In genomic region chr11:118241191-118242098, GRCh38 we compare ENCODE assay signal across 1 cellular context.
A peak's percentile ranks its signal among the peaks of the same experiment; 100 is the strongest.
TF ChIP-seq lines count a peak whose summit lies in the region.

No MANE protein-coding gene starts in this region.

TF ChIP-seq in K562, 482 proteins besides CTCF, POLR2A, EP300 and RAD21 (continued from another document):
- TF ChIP-seq, protein P1, sequence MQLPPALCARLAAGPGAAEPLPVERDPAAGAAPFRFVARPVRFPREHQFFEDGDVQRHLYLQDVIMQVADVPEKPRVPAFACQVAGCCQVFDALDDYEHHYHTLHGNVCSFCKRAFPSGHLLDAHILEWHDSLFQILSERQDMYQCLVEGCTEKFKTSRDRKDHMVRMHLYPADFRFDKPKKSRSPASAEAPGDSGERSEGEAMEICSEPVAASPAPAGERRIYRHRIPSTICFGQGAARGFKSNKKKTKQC (CRISPR knock-in tag; IDR thresholded peaks at IDR 0.05), result no peak
- TF ChIP-seq TBL1XR1 (IDR thresholded peaks at IDR 0.05; ENCODE audit: low read length in 2 of 2) (peak in 1 of 2 experiments; percentile 95; a peak in 2 of 4 replicates), ZSCAN32 (CRISPR knock-in tag; IDR thresholded peaks at IDR 0.05) (no peak), TAF9B (IDR thresholded peaks at IDR 0.05; ENCODE audit: partially characterized antibody) (no peak), MYC (IDR thresholded peaks at IDR 0.05; ENCODE audit: low read depth, low read length) (peak; percentile 63), MYC (CRISPR knock-in tag; IDR thresholded peaks at IDR 0.05; ENCODE audit: borderline replicate concordance, low read depth) (no peak), HMG20A (CRISPR knock-in tag; conservative IDR thresholded peaks at IDR 0.05) (0 out of 2 replicates have a peak, but pooled peaks have one; percentile 23), GTF2F1 (IDR thresholded peaks at IDR 0.05; ENCODE audit: low read depth, low read length) (no peak), RCOR1 (IDR thresholded peaks at IDR 0.05; ENCODE audit: borderline replicate concordance in 1 of 2, low read depth in 2 of 2, low read length in 2 of 2) (peak; percentile 97 to 100), MAFG (tag; conservative IDR thresholded peaks at IDR 0.05) (peak; percentile 17; the same call in 1 of the 2 replicates), ZKSCAN3 (CRISPR knock-in tag; IDR thresholded peaks at IDR 0.05) (no peak), FUS (optimal IDR thresholded peaks at IDR 0.05; ENCODE audit: low read depth, low read length) (no peak), ATF7 (IDR thresholded peaks at IDR 0.05) (peak; percentile 83; the same call in 1 of the 2 replicates), MNT (conservative IDR thresholded peaks at IDR 0.05) (peak; percentile 36 to 67; a peak in 2 of 4 replicates), ZNF134 (CRISPR knock-in tag; conservative IDR thresholded peaks at IDR 0.05) (no peak), ZNF143 (CRISPR knock-in tag; IDR thresholded peaks at IDR 0.05) (no peak), POLR2H (tag; IDR thresholded peaks at IDR 0.05; ENCODE audit: low read depth) (peak; percentile 47; the same call in 1 of the 2 replicates), DPF2 (IDR thresholded peaks at IDR 0.05) (peak; percentile 97), MED1 (CRISPR knock-in tag; IDR thresholded peaks at IDR 0.05; ENCODE audit: borderline replicate concordance) (no peak), HDAC6 (IDR thresholded peaks at IDR 0.05; ENCODE audit: low read depth, low read length) (no peak), NR2C2 (CRISPR knock-in tag; IDR thresholded peaks at IDR 0.05) (no peak), NR2C2 (tag; IDR thresholded peaks at IDR 0.05) (peak; percentile 78), MCM3 (IDR thresholded peaks at IDR 0.05) (no peak), MBD2 (IDR thresholded peaks at IDR 0.05; ENCODE audit: borderline replicate concordance, low read depth) (peak; percentile 63; the same call in 1 of the 2 replicates), BRD4 (IDR thresholded peaks at IDR 0.05) (0 out of 2 replicates have a peak, but pooled peaks have one; percentile 51), USF2 (CRISPR knock-in tag; IDR thresholded peaks at IDR 0.05) (no peak), ZC3H8 (IDR thresholded peaks at IDR 0.05) (no peak), CCAR2 (IDR thresholded peaks at IDR 0.05; ENCODE audit: low read depth, low read length) (no peak), PRPF4 (IDR thresholded peaks at IDR 0.05; ENCODE audit: insufficient read depth, low read depth, low read length, poor library complexity, severe bottlenecking) (no peak), GABPB1 (CRISPR knock-in tag; IDR thresholded peaks at IDR 0.05) (no peak), TEAD4 (IDR thresholded peaks at IDR 0.05; ENCODE audit: low read length) (peak; percentile 97), TEAD4 (CRISPR knock-in tag; IDR thresholded peaks at IDR 0.05; ENCODE audit: borderline replicate concordance) (no peak), NFRKB (IDR thresholded peaks at IDR 0.05; ENCODE audit: low read depth) (0 out of 2 replicates have a peak, but pooled peaks have one; percentile 14), HMGXB4 (CRISPR knock-in tag; IDR thresholded peaks at IDR 0.05) (no peak), PHB2 (IDR thresholded peaks at IDR 0.05; ENCODE audit: low read depth) (peak; percentile 82), FOXP1 (CRISPR knock-in tag; IDR thresholded peaks at IDR 0.05) (0 out of 2 replicates have a peak, but pooled peaks have one; percentile 35), TCF7 (IDR thresholded peaks at IDR 0.05; ENCODE audit: borderline replicate concordance) (peak; percentile 98), POLR3A (IDR thresholded peaks at IDR 0.05; ENCODE audit: borderline replicate concordance, extremely low read depth, insufficient read depth, insufficient read length) (no peak), THRA (IDR thresholded peaks at IDR 0.05) (no peak), FOS (IDR thresholded peaks at IDR 0.05; ENCODE audit: extremely low read depth, insufficient read length) (peak; percentile 60), MYBL2 (IDR thresholded peaks at IDR 0.05; ENCODE audit: low read depth) (no peak), MYBL2 (CRISPR knock-in tag; IDR thresholded peaks at IDR 0.05; ENCODE audit: borderline replicate concordance) (no peak), ETV6 (IDR thresholded peaks at IDR 0.05; ENCODE audit: borderline replicate concordance in 1 of 2, low read depth in 2 of 2, low read length in 1 of 2) (peak; percentile 85 to 95; a peak in 3 of 4 replicates), ETV6 (CRISPR knock-in tag; IDR thresholded peaks at IDR 0.05; ENCODE audit: borderline replicate concordance) (no peak), PTRF (tag; IDR thresholded peaks at IDR 0.05) (no peak), ZNF584 (CRISPR knock-in tag; IDR thresholded peaks at IDR 0.05; ENCODE audit: low read depth) (peak; percentile 89)
- TF ChIP-seq, protein P2, sequence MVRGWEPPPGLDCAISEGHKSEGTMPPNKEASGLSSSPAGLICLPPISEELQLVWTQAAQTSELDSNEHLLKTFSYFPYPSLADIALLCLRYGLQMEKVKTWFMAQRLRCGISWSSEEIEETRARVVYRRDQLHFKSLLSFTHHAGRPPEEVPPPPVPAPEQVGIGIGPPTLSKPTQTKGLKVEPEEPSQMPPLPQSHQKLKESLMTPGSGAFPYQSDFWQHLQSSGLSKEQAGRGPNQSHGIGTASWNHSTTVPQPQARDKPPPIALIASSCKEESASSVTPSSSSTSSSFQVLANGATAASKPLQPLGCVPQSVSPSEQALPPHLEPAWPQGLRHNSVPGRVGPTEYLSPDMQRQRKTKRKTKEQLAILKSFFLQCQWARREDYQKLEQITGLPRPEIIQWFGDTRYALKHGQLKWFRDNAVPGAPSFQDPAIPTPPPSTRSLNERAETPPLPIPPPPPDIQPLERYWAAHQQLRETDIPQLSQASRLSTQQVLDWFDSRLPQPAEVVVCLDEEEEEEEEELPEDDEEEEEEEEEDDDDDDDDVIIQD (CRISPR knock-in tag; IDR thresholded peaks at IDR 0.05), result no peak
- TF ChIP-seq, protein P3, sequence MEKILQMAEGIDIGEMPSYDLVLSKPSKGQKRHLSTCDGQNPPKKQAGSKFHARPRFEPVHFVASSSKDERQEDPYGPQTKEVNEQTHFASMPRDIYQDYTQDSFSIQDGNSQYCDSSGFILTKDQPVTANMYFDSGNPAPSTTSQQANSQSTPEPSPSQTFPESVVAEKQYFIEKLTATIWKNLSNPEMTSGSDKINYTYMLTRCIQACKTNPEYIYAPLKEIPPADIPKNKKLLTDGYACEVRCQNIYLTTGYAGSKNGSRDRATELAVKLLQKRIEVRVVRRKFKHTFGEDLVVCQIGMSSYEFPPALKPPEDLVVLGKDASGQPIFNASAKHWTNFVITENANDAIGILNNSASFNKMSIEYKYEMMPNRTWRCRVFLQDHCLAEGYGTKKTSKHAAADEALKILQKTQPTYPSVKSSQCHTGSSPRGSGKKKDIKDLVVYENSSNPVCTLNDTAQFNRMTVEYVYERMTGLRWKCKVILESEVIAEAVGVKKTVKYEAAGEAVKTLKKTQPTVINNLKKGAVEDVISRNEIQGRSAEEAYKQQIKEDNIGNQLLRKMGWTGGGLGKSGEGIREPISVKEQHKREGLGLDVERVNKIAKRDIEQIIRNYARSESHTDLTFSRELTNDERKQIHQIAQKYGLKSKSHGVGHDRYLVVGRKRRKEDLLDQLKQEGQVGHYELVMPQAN (IDR thresholded peaks at IDR 0.05; ENCODE audit: borderline replicate concordance), result no peak
- TF ChIP-seq, protein P4, sequence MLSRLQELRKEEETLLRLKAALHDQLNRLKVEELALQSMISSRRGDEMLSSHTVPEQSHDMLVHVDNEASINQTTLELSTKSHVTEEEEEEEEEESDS (CRISPR knock-in tag; IDR thresholded peaks at IDR 0.05), result no peak
- TF ChIP-seq, protein P5, sequence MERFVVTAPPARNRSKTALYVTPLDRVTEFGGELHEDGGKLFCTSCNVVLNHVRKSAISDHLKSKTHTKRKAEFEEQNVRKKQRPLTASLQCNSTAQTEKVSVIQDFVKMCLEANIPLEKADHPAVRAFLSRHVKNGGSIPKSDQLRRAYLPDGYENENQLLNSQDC (CRISPR knock-in tag; IDR thresholded peaks at IDR 0.05), result no peak
- TF ChIP-seq, protein P6, sequence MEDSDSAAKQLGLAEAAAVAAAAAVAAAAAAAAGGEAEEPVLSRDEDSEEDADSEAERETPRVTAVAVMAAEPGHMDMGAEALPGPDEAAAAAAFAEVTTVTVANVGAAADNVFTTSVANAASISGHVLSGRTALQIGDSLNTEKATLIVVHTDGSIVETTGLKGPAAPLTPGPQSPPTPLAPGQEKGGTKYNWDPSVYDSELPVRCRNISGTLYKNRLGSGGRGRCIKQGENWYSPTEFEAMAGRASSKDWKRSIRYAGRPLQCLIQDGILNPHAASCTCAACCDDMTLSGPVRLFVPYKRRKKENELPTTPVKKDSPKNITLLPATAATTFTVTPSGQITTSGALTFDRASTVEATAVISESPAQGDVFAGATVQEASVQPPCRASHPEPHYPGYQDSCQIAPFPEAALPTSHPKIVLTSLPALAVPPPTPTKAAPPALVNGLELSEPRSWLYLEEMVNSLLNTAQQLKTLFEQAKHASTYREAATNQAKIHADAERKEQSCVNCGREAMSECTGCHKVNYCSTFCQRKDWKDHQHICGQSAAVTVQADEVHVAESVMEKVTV (CRISPR knock-in tag; IDR thresholded peaks at IDR 0.05), result no peak
- TF ChIP-seq, protein P7, sequence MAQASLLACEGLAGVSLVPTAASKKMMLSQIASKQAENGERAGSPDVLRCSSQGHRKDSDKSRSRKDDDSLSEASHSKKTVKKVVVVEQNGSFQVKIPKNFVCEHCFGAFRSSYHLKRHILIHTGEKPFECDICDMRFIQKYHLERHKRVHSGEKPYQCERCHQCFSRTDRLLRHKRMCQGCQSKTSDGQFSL (CRISPR knock-in tag; IDR thresholded peaks at IDR 0.05), result no peak
- TF ChIP-seq, protein P7 (tag; IDR thresholded peaks at IDR 0.05), result no peak
- TF ChIP-seq, protein P8, sequence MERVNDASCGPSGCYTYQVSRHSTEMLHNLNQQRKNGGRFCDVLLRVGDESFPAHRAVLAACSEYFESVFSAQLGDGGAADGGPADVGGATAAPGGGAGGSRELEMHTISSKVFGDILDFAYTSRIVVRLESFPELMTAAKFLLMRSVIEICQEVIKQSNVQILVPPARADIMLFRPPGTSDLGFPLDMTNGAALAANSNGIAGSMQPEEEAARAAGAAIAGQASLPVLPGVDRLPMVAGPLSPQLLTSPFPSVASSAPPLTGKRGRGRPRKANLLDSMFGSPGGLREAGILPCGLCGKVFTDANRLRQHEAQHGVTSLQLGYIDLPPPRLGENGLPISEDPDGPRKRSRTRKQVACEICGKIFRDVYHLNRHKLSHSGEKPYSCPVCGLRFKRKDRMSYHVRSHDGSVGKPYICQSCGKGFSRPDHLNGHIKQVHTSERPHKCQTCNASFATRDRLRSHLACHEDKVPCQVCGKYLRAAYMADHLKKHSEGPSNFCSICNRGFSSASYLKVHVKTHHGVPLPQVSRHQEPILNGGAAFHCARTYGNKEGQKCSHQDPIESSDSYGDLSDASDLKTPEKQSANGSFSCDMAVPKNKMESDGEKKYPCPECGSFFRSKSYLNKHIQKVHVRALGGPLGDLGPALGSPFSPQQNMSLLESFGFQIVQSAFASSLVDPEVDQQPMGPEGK (CRISPR knock-in tag; IDR thresholded peaks at IDR 0.05; ENCODE audit: borderline replicate concordance), result no peak
TF ChIP-seq in K562: peak in this region for 147.
